In the genomic region with DNA sequence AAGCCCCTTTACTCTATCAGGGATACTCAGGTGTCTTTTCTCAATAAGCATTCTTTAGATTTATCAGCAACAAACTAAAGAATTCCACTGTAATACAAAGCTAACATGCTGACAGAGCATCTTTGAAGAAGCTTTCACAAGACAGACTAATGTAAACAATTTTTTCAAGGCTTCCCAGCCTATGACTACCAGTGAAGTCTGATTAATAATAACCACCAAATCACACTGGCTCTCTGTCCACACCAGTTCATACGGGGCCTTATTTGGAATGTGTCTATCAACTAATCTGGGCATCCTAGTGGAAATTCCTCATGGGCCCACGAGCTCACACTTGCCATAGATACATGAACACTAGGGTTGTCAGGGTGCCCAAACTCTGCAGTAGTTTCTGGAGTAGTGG, we compare ENCODE assay signal across 14 cellular contexts.
DNase-seq lines count a peak whose midpoint lies in the region; ATAC-seq, FAIRE-seq and TF ChIP-seq lines count a peak whose summit lies in the region.
"Had no signal": no experiment of that assay in that cellular context is flagged by ENCODE, and none has a peak within 500 bp of the region (broad histone marks: within the 10 kb centered on the region; RNA-seq: fewer than 3 reads in every experiment).

No MANE protein-coding gene starts in this region.

- TF ChIP-seq POLR2A in A549 (IDR thresholded peaks at IDR 0.05; ENCODE audit: low read length) (no peak), breast epithelium (IDR thresholded peaks at IDR 0.05) (no peak), spleen (IDR thresholded peaks at IDR 0.05) (no peak)

- no peak for TF ChIP-seq RAD21 in A549 (conservative IDR thresholded peaks at IDR 0.05 in 1 of 2, IDR thresholded peaks at IDR 0.05 in 1 of 2)

- peaks cover 2% of the 10 kb centered on the region for H3K9me1 ChIP-seq in keratinocyte (ENCODE audit: control insufficient read depth, extremely low read depth, insufficient read depth, low read length)

- H3K27me3 ChIP-seq in breast epithelium (no peaks in the 10 kb centered on the region), keratinocyte (ENCODE audit: control insufficient read depth, extremely low read depth, insufficient read depth, low read length) (no peaks in the 10 kb centered on the region), spleen (replicated peaks in 1 of 7) (no peaks in the 10 kb centered on the region)
- H3K27me3 ChIP-seq: neural progenitor cell had no signal

- peaks cover 14% of the 10 kb centered on the region for H3K4me1 ChIP-seq in A549
- H3K4me1 ChIP-seq in breast epithelium: peaks cover 0 to 5% of the 10 kb centered on the region in 2 donors
- peaks cover 13% of the 10 kb centered on the region for H3K4me1 ChIP-seq in keratinocyte (ENCODE audit: control insufficient read depth, extremely low read depth, insufficient read depth, low read length)
- peaks cover 0 to 6% (median 0%) of the 10 kb centered on the region in 6 donors for H3K4me1 ChIP-seq in spleen
- H3K4me1 ChIP-seq: neural progenitor cell had no signal

- H3K4me2 ChIP-seq in A549 (peak overlapping the region; percentile 11; the same call in 2 of the 3 replicates), keratinocyte (ENCODE audit: control insufficient read depth, extremely low read depth, insufficient read depth, low read depth, low read length) (no peak overlapping the region)
- H3K4me2 ChIP-seq: neural progenitor cell had no signal

- H3K4me3 ChIP-seq in A549 (no peak overlapping the region), breast epithelium (no peak overlapping the region), keratinocyte (ENCODE audit: control insufficient read depth in 2 of 3, extremely low read depth in 1 of 3, insufficient read depth in 2 of 3, low read depth in 1 of 3, low read length in 3 of 3) (no peak overlapping the region), spleen (no peak overlapping the region)
- H3K4me3 ChIP-seq: neural progenitor cell had no signal

- no peaks in the 10 kb centered on the region for H3K36me3 ChIP-seq in breast epithelium
- H3K36me3 ChIP-seq in keratinocyte (ENCODE audit: control insufficient read depth in 2 of 2, extremely low read depth in 1 of 2, insufficient read depth in 2 of 2, low read length in 2 of 2): no peaks in the 10 kb centered on the region
- H3K36me3 ChIP-seq in spleen: peaks cover 0 to 14% (median 0%) of the 10 kb centered on the region in 6 donors
- H3K36me3 ChIP-seq: neural progenitor cell had no signal

- H4K20me1 ChIP-seq in keratinocyte (ENCODE audit: control insufficient read depth, extremely low read depth, insufficient read depth, low read length): no peaks in the 10 kb centered on the region

- no peak overlapping the region for H2AFZ ChIP-seq in keratinocyte (ENCODE audit: control insufficient read depth, low read length)
- H2AFZ ChIP-seq: neural progenitor cell had no signal

- no peak overlapping the region for H3K9ac ChIP-seq in keratinocyte (ENCODE audit: control insufficient read depth, extremely low read depth, insufficient read depth, low read length)
- H3K9ac ChIP-seq: neural progenitor cell had no signal

- TF ChIP-seq CTCF in A549 (IDR thresholded peaks at IDR 0.05): no peak
- TF ChIP-seq CTCF in breast epithelium (IDR thresholded peaks at IDR 0.05): no peak
- TF ChIP-seq CTCF in keratinocyte (optimal IDR thresholded peaks at IDR 0.05 in 1 of 3, IDR thresholded peaks at IDR 0.05 in 1 of 3, conservative IDR thresholded peaks at IDR 0.05 in 1 of 3; ENCODE audit: extremely low read depth in 1 of 3, insufficient read depth in 2 of 3, low read length in 3 of 3): no peak
- TF ChIP-seq CTCF in spleen (IDR thresholded peaks at IDR 0.05 in 8 of 11, conservative IDR thresholded peaks at IDR 0.05 in 3 of 11): no peak

- DNase-seq in A549 (ENCODE audit: low read depth in 1 of 2, low spot score in 1 of 2): peak in 1 of 2 experiments; percentile 13
- DNase-seq in LHCN-M2 (ENCODE audit: low read depth): peak; percentile 50
- no peak for DNase-seq in breast epithelium (ENCODE audit: low spot score in 2 of 2)
- DNase-seq in keratinocyte (ENCODE audit: low read depth, low spot score): no peak
- DNase-seq in spleen: no peak
- no peak for DNase-seq in NCI-H748 treated with DMSO at 0.1 percent for 48 hours (lab: John Stamatoyannopoulos, UW)
- DNase-seq: 8988T; amygdala; COR-L47; effector CD8-positive, alpha-beta T cell; left ventricle myocardium superior had no signal

- no peaks in the 10 kb centered on the region for H3K79me2 ChIP-seq in keratinocyte (ENCODE audit: control insufficient read depth, insufficient read depth, low read length)

- POLR2A ChIA-PET in A549 (lab: Yijun Ruan, JAX): interaction anchor here (0.6 kb wide), 1 partner anchor 14 kb away, joined by 4 read pairs; no protein-coding TSS in a partner anchor

- no peaks in the 10 kb centered on the region for H3K9me3 ChIP-seq in A549
- no peaks in the 10 kb centered on the region for H3K9me3 ChIP-seq in breast epithelium
- no peaks in the 10 kb centered on the region for H3K9me3 ChIP-seq in keratinocyte (ENCODE audit: control insufficient read depth, low read depth, low read length)
- no peaks in the 10 kb centered on the region for H3K9me3 ChIP-seq in spleen

- no peak for FAIRE-seq in A549 (lab: Jason Lieb, UNC)
- FAIRE-seq in keratinocyte (lab: Jason Lieb, UNC): no peak

- H3K27ac ChIP-seq in A549: no peak overlapping the region
- peak overlapping the region; percentile 50 to 75 for H3K27ac ChIP-seq in breast epithelium
- H3K27ac ChIP-seq in keratinocyte (ENCODE audit: control insufficient read depth, insufficient read depth, low read length): peak overlapping the region; percentile 22
- no peak overlapping the region for H3K27ac ChIP-seq in spleen
- H3K27ac ChIP-seq: neural progenitor cell had no signal

- TF ChIP-seq EP300 in A549 (IDR thresholded peaks at IDR 0.05): no peak

- dilution Hi-C loops in keratinocyte (cut with MboI; ENCODE audit: extremely low pct_ligation_motif_present, low sequenced_read_pairs): no loop called here

- WGBS in A549 (ENCODE audit: missing lambda C conversion rate): 41% methylated on average over 2 of the region's 2 CpGs
- WGBS in spleen, 5 donors: 71 to 90% (median 84%) methylated on average over 2 of the region's 2 CpGs

- ATAC-seq in A549 (peak; percentile 46 to 57; a peak in 5 of 6 replicates), GM18502 (IDR thresholded peaks at IDR 0.05; ENCODE audit: poor library complexity, unreplicated experiment) (no peak), HG02970 (IDR thresholded peaks at IDR 0.05; ENCODE audit: low FRiP score, unreplicated experiment) (no peak)

- CTCF ChIA-PET in A549 (lab: Yijun Ruan, JAX): interaction anchor here (0.6 to 3.2 kb wide), 4 partner anchors 13 to 72 kb away, joined by 3 to 15 read pairs (median 4); no protein-coding TSS in a partner anchor

- intact Hi-C loops in breast epithelium (cut with DNase I; ENCODE audit: low total_unique reads) (no loop called here), spleen (cut with DNase I; ENCODE audit: low total_unique reads) (no loop called here)

TF ChIP-seq in A549, 52 proteins besides CTCF, POLR2A, EP300 and RAD21:
- peak; percentile 90 for TF ChIP-seq MAFK (IDR thresholded peaks at IDR 0.05; ENCODE audit: partially characterized antibody)
- no peak for TF ChIP-seq CHD4 (IDR thresholded peaks at IDR 0.05; ENCODE audit: borderline replicate concordance)
- no peak for TF ChIP-seq MYC (IDR thresholded peaks at IDR 0.05; ENCODE audit: borderline replicate concordance, low read length)

Comparison
In these comparisons a context has a peak if more than half of its experiments do, and no peak if none do; other contexts are left out.
1. ATAC-seq: peak in A549 (2 of 2); none in GM18502 (single experiment) and HG02970 (single experiment).
2. H3K27ac ChIP-seq: peak in breast epithelium (2 of 2) and keratinocyte (single experiment); none in A549 (0 of 2) and spleen (0 of 8).